ENCODE assay signal across 15 cellular contexts in genomic region chr14:51328942-51329350, GRCh38.
DNase-seq lines count a peak whose midpoint lies in the region; ATAC-seq and TF ChIP-seq lines count a peak whose summit lies in the region.
"Had no signal": no experiment of that assay in that cellular context is flagged by ENCODE, and none has a peak within 500 bp of the region (broad histone marks: within the 10 kb centered on the region; RNA-seq: fewer than 3 reads in every experiment).

No MANE protein-coding gene starts in this region.

- H4K20me1 ChIP-seq in PC-9 (ENCODE audit: insufficient read depth) = no peaks in the 10 kb centered on the region

- no peak overlapping the region for H3K4me3 Mint-ChIP-seq in MCF 10A (ENCODE audit: unreplicated experiment)
- H3K4me3 Mint-ChIP-seq: naive thymus-derived CD8-positive, alpha-beta T cell had no signal

- H3K9me3 ChIP-seq in heart left ventricle (no peaks in the 10 kb centered on the region), PC-9 (ENCODE audit: insufficient read depth, low read depth) (no peaks in the 10 kb centered on the region)
- H3K9me3 ChIP-seq: right lobe of liver, testis had no signal

- H3F3A ChIP-seq in PC-9 (ENCODE audit: insufficient read depth, low read depth) = no peaks in the 10 kb centered on the region

- CTCF ChIA-PET in MCF 10A (lab: Yijun Ruan, JAX) = interaction anchor here (0.6 kb wide), 1 partner anchor 253 kb away, joined by 4 read pairs; no protein-coding TSS in a partner anchor
- CTCF ChIA-PET in PC-9 (lab: Charles Lee) = no interaction called here

- peak; percentile 22 for DNase-seq in AG08396 (ENCODE audit: low spot score)
- DNase-seq in MCF 10A (ENCODE audit: unreplicated experiment) = peak; percentile 42
- no peak for DNase-seq in heart left ventricle
- DNase-seq in sciatic nerve (ENCODE audit: low spot score) = no peak
- DNase-seq in PC-9 = no peak
- DNase-seq in DMS 273 treated with DMSO at 0.1 percent for 48 hours (lab: John Stamatoyannopoulos, UW) = no peak
- DNase-seq: ACHN; activated naive CD4-positive, alpha-beta T cell treated with anti-CD3 and anti-CD28 coated beads, Interleukin-2, amount 50 U/mL, for 16 hours; islet precursor cell; MV-4-11; naive thymus-derived CD8-positive, alpha-beta T cell; right lobe of liver; testis had no signal

- TF ChIP-seq CTCF in MCF 10A (IDR thresholded peaks at IDR 0.05; ENCODE audit: unreplicated experiment) (no peak), heart left ventricle (IDR thresholded peaks at IDR 0.05) (no peak), PC-9 (conservative IDR thresholded peaks at IDR 0.05) (no peak)

- no peaks in the 10 kb centered on the region for H3K27me3 Mint-ChIP-seq in MCF 10A (ENCODE audit: insufficient read depth, unreplicated experiment)

- H3K4me3 ChIP-seq in heart left ventricle (no peak overlapping the region), PC-9 (no peak overlapping the region)
- H3K4me3 ChIP-seq: right lobe of liver, testis had no signal

- TF ChIP-seq POLR2A in heart left ventricle (IDR thresholded peaks at IDR 0.05) = no peak

- H3K36me3 ChIP-seq in heart left ventricle (no peaks in the 10 kb centered on the region), PC-9 (ENCODE audit: low read depth) (no peaks in the 10 kb centered on the region)
- H3K36me3 ChIP-seq: right lobe of liver had no signal

- WGBS in heart left ventricle, 4 donors = 49 to 81% (median 50%) methylated on average over 2 of the region's 2 CpGs

- BruUV-seq in MCF 10A (replicated peaks; lab: Mats Ljungman, UMichigan) (no TSS peak), PC-9 (replicated peaks; lab: Mats Ljungman, UMichigan) (no TSS peak)

- H3K27ac Mint-ChIP-seq in MCF 10A (ENCODE audit: low read depth, unreplicated experiment) = peak overlapping the region; percentile 83

- no peaks in the 10 kb centered on the region for H3K79me2 ChIP-seq in PC-9 (ENCODE audit: low read depth)

- intact Hi-C loops in MCF 10A (cut with micrococcal nuclease) = no loop called here
- intact Hi-C loops in heart left ventricle (cut with DNase I) = no loop called here
- intact Hi-C loops in sciatic nerve (cut with DNase I) = no loop called here
- intact Hi-C loops in PC-9 (cut with micrococcal nuclease; ENCODE audit: unreplicated experiment) = no loop called here

- ATAC-seq in heart left ventricle (peak; percentile 32 to 54 (median 48)), sciatic nerve (peak; percentile 73), HG03135 (IDR thresholded peaks at IDR 0.05; ENCODE audit: unreplicated experiment) (no peak), GM18861 (IDR thresholded peaks at IDR 0.05; ENCODE audit: unreplicated experiment) (no peak)
- ATAC-seq: naive thymus-derived CD8-positive, alpha-beta T cell had no signal

- no peak overlapping the region for H3K4me2 ChIP-seq in PC-9

- no peaks in the 10 kb centered on the region for H3K36me3 Mint-ChIP-seq in MCF 10A (ENCODE audit: insufficient read depth, unreplicated experiment)
- H3K36me3 Mint-ChIP-seq: naive thymus-derived CD8-positive, alpha-beta T cell had no signal

- H3K27ac ChIP-seq in heart left ventricle (peak overlapping the region in 9 of 12 donors; percentile 33 to 73 (median 64)), PC-9 (no peak overlapping the region)
- H3K27ac ChIP-seq: right lobe of liver had no signal

- H3K27me3 ChIP-seq in heart left ventricle = no peaks in the 10 kb centered on the region
- H3K27me3 ChIP-seq in PC-9 (ENCODE audit: insufficient read depth, low read depth) = no peaks in the 10 kb centered on the region
- H3K27me3 ChIP-seq: right lobe of liver, testis had no signal

- no peaks in the 10 kb centered on the region for H3K9me2 ChIP-seq in PC-9 (ENCODE audit: insufficient read depth)

- peaks cover 0 to 41% (median 13%) of the 10 kb centered on the region in 12 donors for H3K4me1 ChIP-seq in heart left ventricle
- H3K4me1 ChIP-seq in PC-9 (replicated peaks; ENCODE audit: insufficient read depth) = peaks cover 15% of the 10 kb centered on the region
- H3K4me1 ChIP-seq: right lobe of liver had no signal

- peaks cover 41% of the 10 kb centered on the region for H3K4me1 Mint-ChIP-seq in MCF 10A (ENCODE audit: insufficient read depth, unreplicated experiment)

- POLR2A ChIA-PET in MCF 10A (lab: Yijun Ruan, JAX) = interaction anchor here (0.6 to 1.2 kb wide), 4 partner anchors 50 to 399 kb away, joined by 3 to 5 read pairs (median 3); no protein-coding TSS in a partner anchor
- POLR2A ChIA-PET in PC-9 (lab: Charles Lee; ENCODE audit: unreplicated experiment) = no interaction called here

- no peak overlapping the region for H2AFZ ChIP-seq in PC-9

- no peaks in the 10 kb centered on the region for H3K9me3 Mint-ChIP-seq in MCF 10A (ENCODE audit: unreplicated experiment)
- H3K9me3 Mint-ChIP-seq: naive thymus-derived CD8-positive, alpha-beta T cell had no signal

Comparison
In these comparisons a context has a peak if more than half of its experiments do, and no peak if none do; other contexts are left out.
1. DNase-seq: peak in AG08396 (single experiment) and MCF 10A (single experiment); none in heart left ventricle (0 of 5), sciatic nerve (single experiment), PC-9 (0 of 2) and DMS 273 treated with DMSO at 0.1 percent for 48 hours (single experiment).
2. ATAC-seq: peak in heart left ventricle (4 of 4) and sciatic nerve (single experiment); none in HG03135 (single experiment) and GM18861 (single experiment).